In genomic region chr3:48536787-48537186, GRCh38 we compare ENCODE assay signal across 30 cellular contexts. TPM values are rescaled to one million over a fixed set of nuclear protein-coding genes. Genes with fewer than 3 reads are reported as not detected.
"Had no signal": no experiment of that assay in that cellular context is flagged by ENCODE, and none has a peak within 500 bp of the region (broad histone marks: within the 10 kb centered on the region; RNA-seq: fewer than 3 reads in every experiment).

No MANE protein-coding gene starts in this region.

- H3K4me1 ChIP-seq: SJSA1 had no signal

- ATAC-seq: activated T-cell treated with anti-CD3 and anti-CD28 coated beads, Interleukin-2, amount 50 U/mL, for 4 hours had no signal

- DNase-seq: activated CD4-positive, alpha-beta memory T cell treated with anti-CD3 and anti-CD28 coated beads for 36 hours; activated CD4-positive, alpha-beta T cell treated with anti-CD3 and anti-CD28 coated beads, Interleukin-2, amount 50 U/mL, for 1 hour; activated CD8-positive, alpha-beta memory T cell treated with anti-CD3 and anti-CD28 coated beads, Interleukin-2, amount 50 U/mL, for 4 hours; activated effector memory CD4-positive, alpha-beta T cell treated with Interleukin-2 at 50 U/mL for 16 hours; activated naive CD4-positive, alpha-beta T cell treated with anti-CD3 and anti-CD28 coated beads, Interleukin-2, amount 50 U/mL, for 16 hours; activated naive CD8-positive, alpha-beta T cell treated with anti-CD3 and anti-CD28 coated beads for 36 hours; activated T-cell treated with anti-CD3 and anti-CD28 coated beads for 4 hours; activated T-cell treated with anti-CD3 and anti-CD28 coated beads, Interleukin-2, amount 50 U/mL, for 4 hours; amniotic stem cell; aorta; brain microvascular endothelial cell; central memory CD4-positive, alpha-beta T cell; Kasumi-1; KG1; MG63; NCI-H1092 treated with DMSO at 0.1 percent for 48 hours; NCI-H1417; NCI-H146; NCI-H187; NCI-H2029 treated with DMSO at 0.1 percent for 48 hours; NCI-H2107; NCI-H2171; NCI-H510A; NCI-H526; NCI-H748 treated with DMSO at 0.1 percent for 48 hours; NK-92 treated with Interleukin-12 subunit alpha and Interleukin-12 subunit beta, amount 100 ng/mL, for 24 hours; PC-9; SHP77 treated with DMSO at 0.1 percent for 48 hours; SK-N-SH had no signal

- H3K27me3 ChIP-seq: brain microvascular endothelial cell, MG63, SJSA1 had no signal

- H3K36me3 ChIP-seq: MG63 had no signal

- H3K9me3 ChIP-seq: MG63, SJSA1, SK-N-SH had no signal

- H3K9ac ChIP-seq: SK-N-SH had no signal

- H3K4me3 ChIP-seq: MG63, PC-9, SJSA1 had no signal

- H3K27ac ChIP-seq: brain microvascular endothelial cell, PC-9, SJSA1 had no signal

RNA-seq across cellular contexts. Expression of gene UCN2, which starts 26.8 kb away (rescaled TPM):
- total RNA-seq: activated CD4-positive, alpha-beta memory T cell treated with anti-CD3 and anti-CD28 coated beads for 36 hours; activated naive CD8-positive, alpha-beta T cell treated with anti-CD3 and anti-CD28 coated beads for 36 hours had no signal
